1 cellular context compared by ENCODE assay signal in the genomic region with DNA sequence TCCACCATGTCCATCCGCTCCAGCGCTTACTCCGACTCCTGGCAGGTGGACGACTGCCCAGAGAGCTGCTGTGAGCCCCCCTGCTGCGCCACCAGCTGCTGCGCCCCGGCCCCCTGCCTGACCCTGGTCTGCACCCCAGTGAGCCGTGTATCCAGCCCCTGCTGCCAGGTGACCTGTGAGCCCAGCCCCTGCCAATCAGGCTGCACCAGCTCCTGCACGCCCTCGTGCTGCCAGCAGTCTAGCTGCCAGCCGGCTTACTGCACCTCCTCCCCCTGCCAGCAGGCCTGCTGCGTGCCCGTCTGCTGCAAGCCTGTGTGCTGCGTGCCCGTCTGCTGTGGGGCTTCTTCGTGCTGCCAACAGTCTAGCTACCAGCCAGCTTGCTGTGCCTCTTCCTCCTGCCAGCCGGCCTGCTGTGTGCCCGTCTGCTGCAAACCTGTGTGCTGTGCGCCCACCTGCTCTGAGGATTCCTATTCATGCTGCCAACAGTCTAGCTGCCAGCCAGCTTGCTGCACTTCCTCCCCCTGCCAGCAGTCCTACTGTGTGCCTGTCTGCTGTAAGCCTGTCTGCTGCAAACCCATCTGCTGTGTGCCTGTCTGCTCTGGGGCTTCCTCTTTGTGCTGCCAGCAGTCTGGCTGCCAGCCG.
TF ChIP-seq lines count a peak whose summit lies in the region.

No MANE protein-coding gene starts in this region.

TF ChIP-seq in H1, 55 proteins besides CTCF, POLR2A, EP300 and RAD21:
- 0 out of 2 replicates have a peak, but pooled peaks have one; percentile 13 for TF ChIP-seq KDM1A (IDR thresholded peaks at IDR 0.05; ENCODE audit: borderline replicate concordance, low read length)
